In the genomic region with DNA sequence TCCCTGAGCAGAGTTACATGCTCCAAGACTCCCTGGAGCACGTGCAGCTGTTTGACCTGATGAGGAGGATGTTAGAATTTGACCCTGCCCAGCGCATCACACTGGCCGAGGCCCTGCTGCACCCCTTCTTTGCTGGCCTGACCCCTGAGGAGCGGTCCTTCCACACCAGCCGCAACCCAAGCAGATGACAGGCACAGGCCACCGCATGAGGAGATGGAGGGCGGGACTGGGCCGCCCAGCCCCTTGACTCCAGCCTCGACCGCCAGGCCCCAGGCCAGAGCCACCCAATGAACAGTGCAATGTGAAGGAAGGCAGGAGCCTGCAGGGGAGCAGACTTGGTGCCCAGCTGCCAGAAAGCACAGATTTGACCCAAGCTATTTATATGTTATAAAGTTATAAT, we compare ENCODE assay signal across 7 cellular contexts. TPM values are rescaled to one million over a fixed set of nuclear protein-coding genes. Genes with fewer than 3 reads are reported as not detected.
A peak's percentile ranks its signal among the peaks of the same experiment; 100 is the strongest.
DNase-seq lines count a peak whose midpoint lies in the region; ATAC-seq, FAIRE-seq and TF ChIP-seq lines count a peak whose summit lies in the region.
"Not testable (repeated sequence)": the region's sequence is repeated elsewhere in the genome, so short reads cannot be mapped to it uniquely, and the experiment has no call there.

No MANE protein-coding gene starts in this region.

- not testable (repeated sequence) for BruUV-seq in K562 (replicated peaks; lab: Mats Ljungman, UMichigan)

- in situ Hi-C loops in K562 (cut with MboI): not testable (repeated sequence)

- not testable (repeated sequence) for H4K20me1 ChIP-seq in GM23338 (replicated peaks; ENCODE audit: insufficient read depth)
- peaks cover 32% of the 10 kb centered on the region for H4K20me1 ChIP-seq in K562 (replicated peaks; ENCODE audit: control insufficient read depth, insufficient read depth, low read length)

- H3K36me3 Mint-ChIP-seq in GM23338 (ENCODE audit: low read depth): peaks cover 60% of the 10 kb centered on the region
- peaks cover 25% of the 10 kb centered on the region for H3K36me3 Mint-ChIP-seq in memory B cell

- not testable (repeated sequence) for H2AFZ ChIP-seq in GM23338; K562 (ENCODE audit: low read depth, low read length)

- H3K4me2 ChIP-seq in GM23338; K562 (ENCODE audit: insufficient read depth, low read length): not testable (repeated sequence)

- H3K9me1 ChIP-seq in K562 (ENCODE audit: control insufficient read depth, insufficient read depth, low read length): not testable (repeated sequence)

- not testable (repeated sequence) for H3F3A ChIP-seq in GM23338 (replicated peaks; ENCODE audit: low read depth)

- not testable (repeated sequence) for H3K9ac ChIP-seq in K562 (ENCODE audit: insufficient read depth in 1 of 2, low read depth in 2 of 2, low read length in 2 of 2)

- not testable (repeated sequence) for ATAC-seq in GM23338; K562; memory B cell (ENCODE audit: low read depth)

- H3K4me1 Mint-ChIP-seq in GM23338: not testable (repeated sequence)
- H3K4me1 Mint-ChIP-seq in memory B cell: peaks cover 41% of the 10 kb centered on the region

- CTCF ChIA-PET in RWPE1 (lab: Yijun Ruan, JAX); K562 (lab: Yijun Ruan, JAX; ENCODE audit: low intra/inter-chr PET ratio): not testable (repeated sequence)

- not testable (repeated sequence) for H3K4me3 ChIP-seq in GM23338, K562, spleen

- not testable (repeated sequence) for H3K27me3 ChIP-seq in GM23338 (ENCODE audit: insufficient read depth); K562 (ENCODE audit: control insufficient read depth in 2 of 2, insufficient read depth in 2 of 2, low read length in 2 of 2); spleen (replicated peaks in 1 of 7)

- TF ChIP-seq RAD21 in K562 (CRISPR knock-in tag; conservative IDR thresholded peaks at IDR 0.05 in 1 of 2, IDR thresholded peaks at IDR 0.05 in 1 of 2): not testable (repeated sequence)

- POLR2A ChIA-PET in RWPE1 (lab: Yijun Ruan, JAX; ENCODE audit: low non-redundant PET): not testable (repeated sequence)
- POLR2A ChIA-PET in K562 (lab: Yijun Ruan, JAX): interaction anchor here (0.6 to 1.5 kb wide), 3 partner anchors 12 to 181 kb away, joined by 3 to 5 read pairs (median 3); no protein-coding TSS in a partner anchor

- not testable (repeated sequence) for TF ChIP-seq POLR2A in K562 (conservative IDR thresholded peaks at IDR 0.05); spleen (IDR thresholded peaks at IDR 0.05)

- not testable (repeated sequence) for H3K9me3 Mint-ChIP-seq in GM23338, memory B cell

- peaks cover 16% of the 10 kb centered on the region for H3K27me3 Mint-ChIP-seq in GM23338 (ENCODE audit: insufficient read depth, low read depth, poor library complexity)
- not testable (repeated sequence) for H3K27me3 Mint-ChIP-seq in memory B cell

- WGBS in K562 (ENCODE audit: insufficient coverage, low coverage, missing lambda C conversion rate): 100% methylated on average over 5 of the region's 10 CpGs
- WGBS in spleen, 5 donors: 80 to 94% (median 89%) methylated on average over 1 to 10 of the region's 10 CpGs; no CpG with 5 or more reads in 1 of the 5 donors

- intact Hi-C loops in K562 (cut with micrococcal nuclease): not testable (repeated sequence)
- intact Hi-C loops in spleen (cut with DNase I; ENCODE audit: low total_unique reads): loop anchor here (5.0 kb wide), 1 partner anchor 257 kb away; no protein-coding TSS in a partner anchor

- TF ChIP-seq EP300 in K562 (IDR thresholded peaks at IDR 0.05; ENCODE audit: low read length): not testable (repeated sequence)

- H3K27ac ChIP-seq in 22Rv1: 0 out of 2 replicates have a peak overlapping the region, but pooled peaks have one; percentile 36
- not testable (repeated sequence) for H3K27ac ChIP-seq in GM23338 (ENCODE audit: low read depth); K562 (ENCODE audit: extremely low read depth, low read depth, low read length)
- H3K27ac ChIP-seq in RWPE1: peak overlapping the region; percentile 51
- peak overlapping the region in 7 of 8 donors; percentile 35 to 81 (median 56) for H3K27ac ChIP-seq in spleen

- not testable (repeated sequence) for H3K9me2 ChIP-seq in GM23338 (ENCODE audit: insufficient read depth)

- not testable (repeated sequence) for H3K4me3 Mint-ChIP-seq in GM23338, memory B cell

- DNase-seq in GM23338 (ENCODE audit: low spot score); RWPE1 (ENCODE audit: low spot score); K562 (ENCODE audit: extremely low read depth in 1 of 4, low spot score in 3 of 4); memory B cell (ENCODE audit: low spot score in 2 of 2); spleen: not testable (repeated sequence)
- DNase-seq in activated CD8-positive, alpha-beta memory T cell treated with anti-CD3 and anti-CD28 coated beads for 24 hours: peak; percentile 52

- H3K79me2 ChIP-seq in GM23338 (replicated peaks; ENCODE audit: insufficient read depth); K562 (ENCODE audit: control insufficient read depth, insufficient read depth, low read length): not testable (repeated sequence)

- H3K36me3 ChIP-seq in GM23338 (ENCODE audit: insufficient read depth) (peaks cover 16% of the 10 kb centered on the region; the same call in 1 of the 2 replicates), K562 (ENCODE audit: control insufficient read depth, insufficient read depth, low read length) (peaks cover 98% of the 10 kb centered on the region), spleen (peaks cover 4 to 100% (median 90%) of the 10 kb centered on the region in 6 donors)

- not testable (repeated sequence) for H3K27ac Mint-ChIP-seq in GM23338
- H3K27ac Mint-ChIP-seq in memory B cell: peak overlapping the region; percentile 28

- not testable (repeated sequence) for TF ChIP-seq CTCF in 22Rv1 (IDR thresholded peaks at IDR 0.05); GM23338 (conservative IDR thresholded peaks at IDR 0.05; ENCODE audit: low read depth in 2 of 2); RWPE1 (conservative IDR thresholded peaks at IDR 0.05; ENCODE audit: low read depth); K562 (IDR thresholded peaks at IDR 0.05 in 2 of 3, conservative IDR thresholded peaks at IDR 0.05 in 1 of 3; ENCODE audit: insufficient read depth in 2 of 3, low read depth in 1 of 3, low read length in 3 of 3); spleen (IDR thresholded peaks at IDR 0.05 in 8 of 11, conservative IDR thresholded peaks at IDR 0.05 in 3 of 11)

- H3K9me3 ChIP-seq in K562 (replicated peaks; ENCODE audit: control insufficient read depth, insufficient read depth, low read depth, low read length); spleen: not testable (repeated sequence)

- FAIRE-seq in K562 (lab: Jason Lieb, UNC): not testable (repeated sequence)

- not testable (repeated sequence) for H3K4me1 ChIP-seq in GM23338 (ENCODE audit: insufficient read depth); K562 (replicated peaks in 1 of 2; ENCODE audit: control insufficient read depth in 2 of 2, insufficient read depth in 2 of 2, low read length in 2 of 2)
- peaks cover 13 to 75% (median 45%) of the 10 kb centered on the region in 6 donors for H3K4me1 ChIP-seq in spleen

TF ChIP-seq in GM23338, 12 proteins besides CTCF, POLR2A, EP300 and RAD21:
- 0 out of 2 replicates have a peak, but pooled peaks have one; percentile 8 for TF ChIP-seq POLR2AphosphoS5 (IDR thresholded peaks at IDR 0.05; ENCODE audit: low read depth)

TF ChIP-seq in K562, 482 proteins besides CTCF, POLR2A, EP300 and RAD21:
- peak; percentile 63 for TF ChIP-seq POLR2G (IDR thresholded peaks at IDR 0.05; ENCODE audit: low read depth, low read length)
TF ChIP-seq in K562: peak in this region for 1; not testable (repeated sequence) for 481.

RNA-seq across cellular contexts. Expression of a gene that starts 14.1 kb away (rescaled TPM):
- 59.1 and 67.7 TPM in 2 replicates for total RNA-seq in GM23338 (2014; rRNA removed; shearing (Covaris generic))
- 38.1 and 40.7 TPM in 2 replicates for polyA plus RNA-seq in GM23338 (2016; fragmentation: Nextera tagmentation; extraction: Ambion mirVana)
- total RNA-seq in K562 (2011; cell fraction: chromatin; rRNA removed; ENCODE audit: low replicate concordance): 131 and 268 TPM in 2 replicates
- 179 and 197 TPM in 2 replicates for total RNA-seq in K562 (2011; cell fraction: nucleolus; rRNA removed)
- 114 and 129 TPM in 2 replicates for total RNA-seq in K562 (2011; cell fraction: nucleoplasm; rRNA removed)
- total RNA-seq in K562 (2014; rRNA removed): 47.4 and 78.1 TPM in 2 replicates
- total RNA-seq in K562 (2014; rRNA removed; fragmentation: Illumina TruSeq; extraction: Trizol): 23.1 and 32.5 TPM in 2 replicates
- 50.5 and 51.7 TPM in 2 replicates for total RNA-seq in K562 (2015; rRNA removed; fragmentation: Illumina TruSeq; extraction: Trizol)
- 54.8 and 55.1 TPM in 2 replicates for total RNA-seq in K562 (2021)
- 63.9 and 109 TPM in 2 replicates for polyA plus RNA-seq in K562 (2011; rRNA removed)
- 79.8 and 80.4 TPM in 2 replicates for polyA plus RNA-seq in K562 (2011; cell fraction: cytosol; rRNA removed)
- polyA plus RNA-seq in K562 (2011; cell fraction: nucleus; rRNA removed): 310 and 355 TPM in 2 replicates
- polyA plus RNA-seq in K562 (2012): 59.3 and 60.5 TPM in 2 replicates
- polyA plus RNA-seq in K562 (2014; fragmentation: Illumina TruSeq; extraction: Trizol): 78.5 and 95.2 TPM in 2 replicates
- 1 to 10 TPM; 1.2 to 6.9 TPM for polyA plus RNA-seq in K562 (2014; fragmentation: Nextera tagmentation; extraction: Ambion mirVana)
- 50.0 and 53.7 TPM in 2 replicates for polyA plus RNA-seq in K562 (2014; rRNA removed)
- polyA minus RNA-seq in K562 (2011; rRNA and poly(A)+ RNA removed): 62.7 and 70.3 TPM in 2 replicates
- 42.5 and 45.8 TPM in 2 replicates for polyA minus RNA-seq in K562 (2011; cell fraction: cytosol; rRNA and poly(A)+ RNA removed)
- polyA minus RNA-seq in K562 (2011; cell fraction: nucleus; rRNA and poly(A)+ RNA removed): 134 and 165 TPM in 2 replicates
- total RNA-seq in spleen: 100 to 1,000 TPM in 6 of 7 donors, 10 to 100 TPM in 1; 97.8 to 229 (median 109) TPM
- polyA plus RNA-seq in spleen: 100 to 1,000 TPM in 1 of 3 donors, 10 to 100 TPM in 2; 54.0 to 106 (median 93.7) TPM
